In the genomic region with DNA sequence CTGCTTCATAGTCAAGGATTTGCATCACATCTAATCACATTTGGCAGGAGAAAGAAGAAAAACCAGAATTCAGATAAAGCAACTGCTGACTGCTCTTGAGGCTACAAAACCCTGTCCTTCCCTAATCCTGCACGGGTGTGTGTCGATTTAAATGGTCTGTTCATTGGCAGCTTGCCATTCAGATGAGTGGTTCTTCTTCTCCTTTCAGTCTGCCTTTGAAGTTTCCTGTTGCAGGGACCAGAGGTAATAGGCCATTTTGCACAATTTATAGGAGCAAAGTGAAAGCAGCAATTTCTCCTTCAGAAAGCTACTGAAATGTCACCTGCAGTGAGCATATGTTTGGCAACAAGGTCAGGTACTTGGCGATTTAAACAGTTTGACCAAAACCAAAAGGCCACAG, we compare ENCODE assay signal across 10 cellular contexts.
A peak's percentile ranks its signal among the peaks of the same experiment; 100 is the strongest.
DNase-seq lines count a peak whose midpoint lies in the region; ATAC-seq and TF ChIP-seq lines count a peak whose summit lies in the region.
"Had no signal": no experiment of that assay in that cellular context is flagged by ENCODE, and none has a peak within 500 bp of the region (broad histone marks: within the 10 kb centered on the region; RNA-seq: fewer than 3 reads in every experiment).

No MANE protein-coding gene starts in this region.

- H3K4me3 ChIP-seq in sigmoid colon, result no peak overlapping the region
- H3K4me3 ChIP-seq: psoas muscle had no signal

- no peaks in the 10 kb centered on the region for H3K4me1 ChIP-seq in sigmoid colon
- H3K4me1 ChIP-seq: psoas muscle had no signal

- TF ChIP-seq POLR2A in sigmoid colon (IDR thresholded peaks at IDR 0.05), result no peak

- peak; percentile 59 for ATAC-seq in GM19351 (IDR thresholded peaks at IDR 0.05; ENCODE audit: unreplicated experiment)
- ATAC-seq: psoas muscle had no signal

- DNase-seq in NCI-H2081 (lab: John Stamatoyannopoulos, UW) (peak; percentile 61 to 82), SW480 (ENCODE audit: low spot score) (peak; percentile 21), mucosa of gallbladder (ENCODE audit: low spot score) (peak; percentile 12), sigmoid colon (no peak), progenitor cell of endocrine pancreas (ENCODE audit: low spot score, unreplicated experiment) (no peak), posterior vena cava (ENCODE audit: low spot score) (no peak)
- no peak for DNase-seq in effector CD8-positive, alpha-beta T cell (lab: John Stamatoyannopoulos, UW)
- DNase-seq: psoas muscle had no signal

- H3K27ac Mint-ChIP-seq in progenitor cell of endocrine pancreas, result no peak overlapping the region
- H3K27ac Mint-ChIP-seq: stimulated activated naive CD8-positive, alpha-beta T cell treated with anti-CD3 and anti-CD28 coated beads, Interleukin-15, Interleukin-2, amounts not matched to agents 100 ng/mL and 50 ng/mL, for 24 hours had no signal

- H3K27ac ChIP-seq in sigmoid colon, result no peak overlapping the region
- H3K27ac ChIP-seq: psoas muscle had no signal

- H3K36me3 Mint-ChIP-seq in progenitor cell of endocrine pancreas (ENCODE audit: insufficient read depth), result no peaks in the 10 kb centered on the region

- H3K9me3 ChIP-seq in sigmoid colon, result no peaks in the 10 kb centered on the region
- H3K9me3 ChIP-seq: psoas muscle had no signal

- intact Hi-C loops in sigmoid colon (cut with DNase I) (no loop called here), posterior vena cava (cut with DNase I) (no loop called here)

- H3K36me3 ChIP-seq in sigmoid colon, result no peaks in the 10 kb centered on the region

- H3K4me1 Mint-ChIP-seq in progenitor cell of endocrine pancreas (ENCODE audit: low read depth), result no peaks in the 10 kb centered on the region

- TF ChIP-seq CTCF in sigmoid colon (IDR thresholded peaks at IDR 0.05) (no peak), progenitor cell of endocrine pancreas (IDR thresholded peaks at IDR 0.05; ENCODE audit: unreplicated experiment) (no peak)

- H3K9me3 Mint-ChIP-seq in progenitor cell of endocrine pancreas (ENCODE audit: low read depth), result peaks cover 3% of the 10 kb centered on the region
- H3K9me3 Mint-ChIP-seq: stimulated activated naive CD8-positive, alpha-beta T cell treated with anti-CD3 and anti-CD28 coated beads, Interleukin-15, Interleukin-2, amounts not matched to agents 100 ng/mL and 50 ng/mL, for 24 hours had no signal

- no peaks in the 10 kb centered on the region for H3K27me3 Mint-ChIP-seq in progenitor cell of endocrine pancreas
- H3K27me3 Mint-ChIP-seq: stimulated activated naive CD8-positive, alpha-beta T cell treated with anti-CD3 and anti-CD28 coated beads, Interleukin-15, Interleukin-2, amounts not matched to agents 100 ng/mL and 50 ng/mL, for 24 hours had no signal

- H3K4me3 Mint-ChIP-seq in progenitor cell of endocrine pancreas (ENCODE audit: low read depth), result no peak overlapping the region
- H3K4me3 Mint-ChIP-seq: stimulated activated naive CD8-positive, alpha-beta T cell treated with anti-CD3 and anti-CD28 coated beads, Interleukin-15, Interleukin-2, amounts not matched to agents 100 ng/mL and 50 ng/mL, for 24 hours had no signal

- 12 to 23% methylated on average over 3 of the region's 3 CpGs for WGBS in sigmoid colon, 2 donors

- no peaks in the 10 kb centered on the region for H3K27me3 ChIP-seq in sigmoid colon

- no peak for TF ChIP-seq EP300 in sigmoid colon (IDR thresholded peaks at IDR 0.05)

Comparison
In these comparisons a context has a peak if more than half of its experiments do, and no peak if none do; other contexts are left out.
1. DNase-seq: peak in NCI-H2081 (2 of 2), SW480 (single experiment) and mucosa of gallbladder (single experiment); none in sigmoid colon (single experiment), progenitor cell of endocrine pancreas (single experiment), posterior vena cava (single experiment) and effector CD8-positive, alpha-beta T cell (single experiment).